ENCODE assay signal across 8 cellular contexts in the genomic region with DNA sequence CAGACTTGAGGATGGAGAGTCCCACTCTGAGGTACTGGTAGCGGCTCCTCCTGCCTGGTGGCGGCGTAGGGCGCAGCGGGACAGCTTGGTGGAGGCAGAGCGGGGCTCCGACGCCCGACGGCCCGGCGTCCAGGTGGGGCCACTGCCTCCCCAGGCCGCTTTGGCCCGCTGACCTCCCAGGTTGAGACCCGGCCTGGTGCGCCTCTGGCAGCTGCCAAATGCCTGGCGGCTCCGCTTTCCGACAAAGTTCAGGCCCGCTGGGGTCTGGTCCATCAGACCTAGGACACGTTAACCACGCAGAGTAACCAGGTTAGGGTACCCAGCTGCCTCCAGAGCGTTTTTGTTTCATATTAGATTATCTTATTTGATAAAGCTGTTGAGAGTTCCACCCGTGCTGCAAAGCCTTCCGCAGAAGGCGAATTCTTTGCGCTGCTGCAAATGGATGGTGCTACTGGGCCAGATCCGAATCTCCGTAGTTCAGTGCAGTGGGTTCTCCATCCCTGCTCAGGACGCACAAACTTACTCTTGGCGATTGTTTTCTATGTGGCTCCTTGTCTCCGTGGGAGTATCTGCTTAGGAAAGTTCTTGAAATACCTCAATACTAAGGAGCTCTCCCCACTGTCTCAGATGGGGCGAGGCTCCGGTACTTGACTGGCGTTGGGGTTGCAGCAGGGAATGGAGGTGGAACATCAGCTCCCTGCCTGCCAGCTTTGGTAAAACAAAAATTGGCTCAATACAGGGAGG. TPM values are rescaled to one million over a fixed set of nuclear protein-coding genes. Genes with fewer than 3 reads are reported as not detected.
A peak's percentile ranks its signal among the peaks of the same experiment; 100 is the strongest.
DNase-seq lines count a peak whose midpoint lies in the region; ATAC-seq and TF ChIP-seq lines count a peak whose summit lies in the region.

No MANE protein-coding gene starts in this region.

- H3K27me3 Mint-ChIP-seq in activated T-cell treated with anti-CD3 and anti-CD28 coated beads, Interleukin-2, amount 50 U/mL, for 24 hours, result peaks cover 59% of the 10 kb centered on the region

- peak overlapping the region; percentile 70 for H3K4me3 Mint-ChIP-seq in activated T-cell treated with anti-CD3 and anti-CD28 coated beads, Interleukin-2, amount 50 U/mL, for 24 hours

- no peak overlapping the region for H3K27ac Mint-ChIP-seq in activated T-cell treated with anti-CD3 and anti-CD28 coated beads, Interleukin-2, amount 50 U/mL, for 24 hours

- no peak for TF ChIP-seq CTCF in fibroblast of villous mesenchyme (IDR thresholded peaks at IDR 0.05; ENCODE audit: insufficient read depth, low read depth, low read length)

- H3K36me3 Mint-ChIP-seq in activated T-cell treated with anti-CD3 and anti-CD28 coated beads, Interleukin-2, amount 50 U/mL, for 24 hours (ENCODE audit: low read depth), result no peaks in the 10 kb centered on the region

- no peak for ATAC-seq in HG03108 (IDR thresholded peaks at IDR 0.05; ENCODE audit: unreplicated experiment)

- no peaks in the 10 kb centered on the region for H3K9me3 Mint-ChIP-seq in activated T-cell treated with anti-CD3 and anti-CD28 coated beads, Interleukin-2, amount 50 U/mL, for 24 hours

- peaks cover 16% of the 10 kb centered on the region for H3K4me1 Mint-ChIP-seq in activated T-cell treated with anti-CD3 and anti-CD28 coated beads, Interleukin-2, amount 50 U/mL, for 24 hours (ENCODE audit: low read depth)

- H3K4me3 ChIP-seq in fibroblast of villous mesenchyme (ENCODE audit: low read depth, low read length), result peak overlapping the region; percentile 45

- peak; percentile 38 for DNase-seq in activated T-cell treated with anti-CD3 and anti-CD28 coated beads, Interleukin-2, amount 50 U/mL, for 24 hours
- no peak for DNase-seq in activated T-cell treated with anti-CD3 and anti-CD28 coated beads, Interleukin-2, amount 50 U/mL, for 1 hour
- DNase-seq in activated CD4-positive, alpha-beta T cell treated with anti-CD3 and anti-CD28 coated beads, Interleukin-2, amount 50 U/mL, for 48 hours, result peak; percentile 2 to 4
- DNase-seq in fibroblast of villous mesenchyme (ENCODE audit: low read depth) (peak; percentile 8), nucleus accumbens (lab: John Stamatoyannopoulos, UW) (peak in 41 of 56 donors; percentile 0 to 72 (median 34)), NCI-H446 treated with DMSO at 0.1 percent for 48 hours (lab: John Stamatoyannopoulos, UW) (no peak), activated gamma-delta T cell treated with Interleukin-2 at 50 U/mL for 16 hours (no peak)

RNA-seq across cellular contexts. Expression of gene B3GALT1, which starts 1.4 kb away (rescaled TPM):
- total RNA-seq in fibroblast of villous mesenchyme, result under 0.01 and 0.32 TPM in 2 replicates

Comparison
In these comparisons a context has a peak if more than half of its experiments do, and no peak if none do; other contexts are left out.
1. DNase-seq: peak in activated T-cell treated with anti-CD3 and anti-CD28 coated beads, Interleukin-2, amount 50 U/mL, for 24 hours (single experiment), activated CD4-positive, alpha-beta T cell treated with anti-CD3 and anti-CD28 coated beads, Interleukin-2, amount 50 U/mL, for 48 hours (2 of 2), fibroblast of villous mesenchyme (single experiment) and nucleus accumbens (41 of 56); none in activated T-cell treated with anti-CD3 and anti-CD28 coated beads, Interleukin-2, amount 50 U/mL, for 1 hour (single experiment), NCI-H446 treated with DMSO at 0.1 percent for 48 hours (single experiment) and activated gamma-delta T cell treated with Interleukin-2 at 50 U/mL for 16 hours (single experiment).